In the genomic region with DNA sequence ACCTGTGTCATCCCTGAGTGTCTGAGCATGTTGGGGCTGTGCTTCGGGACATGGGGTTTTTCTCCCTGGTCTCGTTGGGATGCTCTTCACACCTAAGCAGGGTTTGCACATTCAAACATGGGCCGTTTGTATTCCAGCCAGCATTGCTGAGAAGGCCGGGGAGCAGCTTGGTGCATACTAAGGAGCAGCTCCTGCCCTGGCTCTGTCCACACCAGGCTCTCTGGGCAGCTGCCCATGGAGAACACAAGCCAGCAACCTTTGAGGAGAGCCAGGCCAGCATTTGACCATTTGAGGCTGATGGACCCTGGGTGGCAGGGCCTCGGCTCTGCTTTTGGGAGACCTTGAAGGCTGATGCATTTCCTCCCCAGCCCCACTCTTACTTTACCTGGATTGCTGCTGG, we compare ENCODE assay signal across 19 cellular contexts.
DNase-seq lines count a peak whose midpoint lies in the region; ATAC-seq and TF ChIP-seq lines count a peak whose summit lies in the region.
"Had no signal": no experiment of that assay in that cellular context is flagged by ENCODE, and none has a peak within 500 bp of the region (broad histone marks: within the 10 kb centered on the region; RNA-seq: fewer than 3 reads in every experiment).

No MANE protein-coding gene starts in this region.

- H3K27ac ChIP-seq in Karpas-422 (ENCODE audit: low read length) (no peak overlapping the region), substantia nigra (ENCODE audit: low read depth, low read length, poor library complexity, severe bottlenecking) (peak overlapping the region; percentile 31)
- H3K27ac ChIP-seq: A549 had no signal

- ATAC-seq in mucosa of descending colon (no peak), GM21825 (IDR thresholded peaks at IDR 0.05; ENCODE audit: unreplicated experiment) (no peak)
- ATAC-seq: A549, HepG2, K562 had no signal

- H3K79me2 ChIP-seq in Karpas-422 (ENCODE audit: low read length) = no peaks in the 10 kb centered on the region

- H4K20me1 ChIP-seq in Karpas-422 (ENCODE audit: insufficient read depth, low read depth, low read length) = no peaks in the 10 kb centered on the region

- no peak overlapping the region for H3K4me3 ChIP-seq in Karpas-422 (ENCODE audit: low read length)
- H3K4me3 ChIP-seq in mucosa of descending colon = no peak overlapping the region
- H3K4me3 ChIP-seq: A549, K562 had no signal

- no peak for TF ChIP-seq CTCF in mucosa of descending colon (IDR thresholded peaks at IDR 0.05)

- intact Hi-C loops in mucosa of descending colon (cut with DNase I, micrococcal nuclease) = no loop called here

- H3K4me1 ChIP-seq in Karpas-422 (ENCODE audit: low read length) (no peaks in the 10 kb centered on the region), mucosa of descending colon (ENCODE audit: low read depth) (no peaks in the 10 kb centered on the region)
- H3K4me1 ChIP-seq: A549, BE2C had no signal

- H3K9me3 ChIP-seq in Karpas-422 (ENCODE audit: low read length) (no peaks in the 10 kb centered on the region), mucosa of descending colon (no peaks in the 10 kb centered on the region)
- H3K9me3 ChIP-seq: A549, BE2C had no signal

- no peak overlapping the region for H3K9ac ChIP-seq in Karpas-422 (ENCODE audit: low read length)

- no peak overlapping the region for H3K4me2 ChIP-seq in Karpas-422 (ENCODE audit: low read depth, low read length, poor library complexity, severe bottlenecking)
- H3K4me2 ChIP-seq: A549 had no signal

- H3K27me3 ChIP-seq in Karpas-422 (ENCODE audit: low read length) = no peaks in the 10 kb centered on the region

- peak; percentile 4 for DNase-seq in Karpas-422
- peak; percentile 55 for DNase-seq in cerebellum (ENCODE audit: low spot score)
- DNase-seq in medulla oblongata (ENCODE audit: extremely low spot score) = peak; percentile 75
- DNase-seq in substantia nigra (lab: John Stamatoyannopoulos, UW) = peak in 31 of 49 donors; percentile 11 to 74 (median 43)
- DNase-seq in activated CD8-positive, alpha-beta memory T cell treated with anti-CD3 and anti-CD28 coated beads for 24 hours = no peak
- no peak for DNase-seq in mucosa of descending colon
- DNase-seq in activated T-cell treated with anti-CD3 and anti-CD28 coated beads, Interleukin-2, amount 50 U/mL, for 48 hours = no peak
- DNase-seq: BE2C; CD4-positive, CD25-positive, alpha-beta regulatory T cell; EL; MM.1S; NCI-H1048; NCI-H1436; NCI-H187 treated with DMSO at 0.1 percent for 48 hours; NCI-H2107 had no signal

- no peaks in the 10 kb centered on the region for H3K9me2 ChIP-seq in Karpas-422 (replicated peaks; ENCODE audit: insufficient read depth, low read length)

- no peaks in the 10 kb centered on the region for H3K36me3 ChIP-seq in Karpas-422 (ENCODE audit: insufficient read depth, low read length)
- no peaks in the 10 kb centered on the region for H3K36me3 ChIP-seq in mucosa of descending colon (ENCODE audit: low read depth)
- H3K36me3 ChIP-seq: BE2C had no signal

- H2AFZ ChIP-seq in Karpas-422 (ENCODE audit: low read length) = no peak overlapping the region

Comparison
In these comparisons a context has a peak if more than half of its experiments do, and no peak if none do; other contexts are left out.
1. DNase-seq: peak in Karpas-422 (single experiment), cerebellum (single experiment), medulla oblongata (single experiment) and substantia nigra (31 of 49); none in activated CD8-positive, alpha-beta memory T cell treated with anti-CD3 and anti-CD28 coated beads for 24 hours (single experiment), mucosa of descending colon (0 of 3) and activated T-cell treated with anti-CD3 and anti-CD28 coated beads, Interleukin-2, amount 50 U/mL, for 48 hours (0 of 2).